In genomic region chr11:11857769-11858168, GRCh38 we compare ENCODE assay signal across 1 cellular context.
TF ChIP-seq lines count a peak whose summit lies in the region.

No MANE protein-coding gene starts in this region.

TF ChIP-seq in GM23338, 12 proteins besides CTCF, POLR2A, EP300 and RAD21 (continued from another document):
- TF ChIP-seq ZNF462 (CRISPR knock-in tag; IDR thresholded peaks at IDR 0.05) (no peak), NANOG (IDR thresholded peaks at IDR 0.05; ENCODE audit: borderline replicate concordance) (no peak), STAT1 (IDR thresholded peaks at IDR 0.05; ENCODE audit: unreplicated experiment) (no peak), CREB1 (CRISPR knock-in tag; IDR thresholded peaks at IDR 0.05; ENCODE audit: low read depth) (no peak), EZH2phosphoT487 (IDR thresholded peaks at IDR 0.05; ENCODE audit: unreplicated experiment) (no peak), JUNB (IDR thresholded peaks at IDR 0.05; ENCODE audit: unreplicated experiment) (no peak), ZNF331 (CRISPR knock-in tag; IDR thresholded peaks at IDR 0.05; ENCODE audit: low read depth) (no peak)
TF ChIP-seq in GM23338: peak in this region for 0.
